In genomic region chr10:47036771-47037170, GRCh38 we compare ENCODE assay signal across 18 cellular contexts.
"Had no signal": no experiment of that assay in that cellular context is flagged by ENCODE, and none has a peak within 500 bp of the region (broad histone marks: within the 10 kb centered on the region; RNA-seq: fewer than 3 reads in every experiment).

No MANE protein-coding gene starts in this region.

- H3K36me3 ChIP-seq: transverse colon had no signal

- ATAC-seq: left cardiac atrium; right cardiac atrium; stimulated activated naive B cell treated with anti-CD40 and anti-IgM and Interleukin-4, amounts not matched to agents 10 μg/mL and 1 μg/mL and 100 μg/mL, for 72 hours; stimulated activated naive CD8-positive, alpha-beta T cell treated with anti-CD3 and anti-CD28 coated beads, Interleukin-15, amount 100 ng/mL, for 72 hours had no signal

- H3K9me3 ChIP-seq: testis, transverse colon had no signal

- H3K27me3 ChIP-seq: dorsolateral prefrontal cortex, hepatocyte, testis, transverse colon had no signal

- H3K27ac ChIP-seq: dorsolateral prefrontal cortex, hepatocyte, testis, transverse colon had no signal

- H3K27ac Mint-ChIP-seq: stimulated activated naive B cell treated with anti-CD40 and anti-IgM and Interleukin-4, amounts not matched to agents 10 μg/mL and 1 μg/mL and 100 μg/mL, for 72 hours; stimulated activated naive CD8-positive, alpha-beta T cell treated with anti-CD3 and anti-CD28 coated beads, Interleukin-15, amount 100 ng/mL, for 72 hours had no signal

- H3K9me3 Mint-ChIP-seq: naive B cell; stimulated activated naive B cell treated with anti-CD40 and anti-IgM and Interleukin-4, amounts not matched to agents 10 μg/mL and 1 μg/mL and 100 μg/mL, for 72 hours; stimulated activated naive CD8-positive, alpha-beta T cell treated with anti-CD3 and anti-CD28 coated beads, Interleukin-15, amount 100 ng/mL, for 72 hours had no signal

- H3K4me3 ChIP-seq: dorsolateral prefrontal cortex, hepatocyte, testis, transverse colon had no signal

- H3K4me1 ChIP-seq: testis, transverse colon had no signal

- H3K36me3 Mint-ChIP-seq: naive B cell; stimulated activated naive B cell treated with anti-CD40 and anti-IgM and Interleukin-4, amounts not matched to agents 10 μg/mL and 1 μg/mL and 100 μg/mL, for 72 hours had no signal

- H3K27me3 Mint-ChIP-seq: stimulated activated naive CD8-positive, alpha-beta T cell treated with anti-CD3 and anti-CD28 coated beads, Interleukin-15, amount 100 ng/mL, for 72 hours had no signal

- H3K4me1 Mint-ChIP-seq: naive B cell; stimulated activated naive B cell treated with anti-CD40 and anti-IgM and Interleukin-4, amounts not matched to agents 10 μg/mL and 1 μg/mL and 100 μg/mL, for 72 hours; stimulated activated naive CD8-positive, alpha-beta T cell treated with anti-CD3 and anti-CD28 coated beads, Interleukin-15, amount 100 ng/mL, for 72 hours had no signal

- DNase-seq: cortex of kidney; effector CD8-positive, alpha-beta T cell; foreskin melanocyte; head of caudate nucleus; kidney; left cardiac atrium; mesendoderm; naive B cell; right cardiac atrium; stimulated activated CD4-positive, alpha-beta T cell treated with anti-CD3 and anti-CD28 coated beads, Interleukin-15, amount 100 ng/mL, for 24 hours; stimulated activated CD4-positive, alpha-beta T cell treated with anti-CD3 and anti-CD28 coated beads, Interleukin-1b, Interleukin-23, amount 100 ng/mL, for 48 hours; stimulated activated CD4-positive, alpha-beta T cell treated with anti-CD3 and anti-CD28 coated beads, Interleukin-4, amount 100 ng/mL, for 24 hours; stimulated activated naive B cell treated with anti-CD40 and anti-IgM and Interleukin-4, amounts not matched to agents 10 μg/mL and 1 μg/mL and 100 μg/mL, for 72 hours; stimulated activated naive CD8-positive, alpha-beta T cell treated with anti-CD3 and anti-CD28 coated beads, Interleukin-15, amount 100 ng/mL, for 72 hours; testis; transverse colon had no signal

- H3K4me3 Mint-ChIP-seq: naive B cell; stimulated activated naive B cell treated with anti-CD40 and anti-IgM and Interleukin-4, amounts not matched to agents 10 μg/mL and 1 μg/mL and 100 μg/mL, for 72 hours; stimulated activated naive CD8-positive, alpha-beta T cell treated with anti-CD3 and anti-CD28 coated beads, Interleukin-15, amount 100 ng/mL, for 72 hours had no signal
